1 cellular context compared by ENCODE assay signal in the genomic region with DNA sequence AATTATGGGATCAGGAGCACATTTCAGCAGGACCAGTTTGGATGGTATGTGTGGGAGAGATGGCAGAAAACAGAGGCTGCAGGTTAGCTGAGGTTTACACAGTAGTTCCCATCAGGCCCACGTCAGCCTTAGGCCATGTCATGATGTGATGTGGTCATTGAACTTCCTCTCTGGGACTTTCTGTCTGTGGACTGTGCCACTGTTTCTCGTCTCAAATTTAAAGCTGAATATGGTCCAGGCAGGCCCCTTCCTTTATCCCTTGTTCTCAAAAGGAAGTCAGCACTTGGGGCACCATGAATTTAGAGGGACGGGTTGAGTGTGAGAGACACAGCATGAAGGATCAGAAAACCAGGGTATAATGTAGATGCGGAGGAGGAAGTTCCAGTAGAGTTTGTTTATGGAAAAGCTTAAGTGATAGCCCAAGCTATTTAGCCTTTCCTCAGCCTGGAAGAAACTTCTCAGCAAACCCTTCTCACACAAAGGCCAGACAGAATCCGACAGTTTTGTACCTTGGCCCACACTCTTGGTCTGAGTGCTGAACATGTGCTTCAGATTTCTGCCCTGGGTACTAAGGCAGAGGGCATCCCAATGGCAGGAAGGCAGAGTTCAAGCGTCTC.
TF ChIP-seq lines count a peak whose summit lies in the region.

No MANE protein-coding gene starts in this region.

TF ChIP-seq in K562, 482 proteins besides CTCF, POLR2A, EP300 and RAD21:
- TF ChIP-seq POLR3A (IDR thresholded peaks at IDR 0.05; ENCODE audit: borderline replicate concordance, extremely low read depth, insufficient read depth, insufficient read length) (no peak), RB1 (IDR thresholded peaks at IDR 0.05; ENCODE audit: low read depth) (no peak), ZBED1 (IDR thresholded peaks at IDR 0.05) (no peak), ZKSCAN8 (CRISPR knock-in tag; IDR thresholded peaks at IDR 0.05) (no peak), MEIS2 (IDR thresholded peaks at IDR 0.05; ENCODE audit: partially characterized antibody) (no peak), ZNF184 (CRISPR knock-in tag; IDR thresholded peaks at IDR 0.05) (no peak), TOE1 (IDR thresholded peaks at IDR 0.05; ENCODE audit: borderline replicate concordance) (no peak), TOE1 (CRISPR knock-in tag; IDR thresholded peaks at IDR 0.05; ENCODE audit: borderline replicate concordance, low read depth) (no peak), NUFIP1 (IDR thresholded peaks at IDR 0.05; ENCODE audit: partially characterized antibody) (no peak), ZNF717 (CRISPR knock-in tag; IDR thresholded peaks at IDR 0.05) (no peak), SPI1 (IDR thresholded peaks at IDR 0.05; ENCODE audit: borderline replicate concordance, low read depth, low read length) (peak; percentile 83), ZNF143 (CRISPR knock-in tag; IDR thresholded peaks at IDR 0.05) (no peak), CREM (IDR thresholded peaks at IDR 0.05; ENCODE audit: low read depth) (peak; percentile 59; the same call in 1 of the 2 replicates), ZNF347 (CRISPR knock-in tag; IDR thresholded peaks at IDR 0.05; ENCODE audit: low read depth) (no peak), GABPA (tag; conservative IDR thresholded peaks at IDR 0.05; ENCODE audit: low read depth) (0 out of 2 replicates have a peak, but pooled peaks have one; percentile 22), HDAC2 (IDR thresholded peaks at IDR 0.05) (no peak), ATF7 (IDR thresholded peaks at IDR 0.05) (peak; percentile 38; the same call in 1 of the 2 replicates)
- TF ChIP-seq, protein P1, sequence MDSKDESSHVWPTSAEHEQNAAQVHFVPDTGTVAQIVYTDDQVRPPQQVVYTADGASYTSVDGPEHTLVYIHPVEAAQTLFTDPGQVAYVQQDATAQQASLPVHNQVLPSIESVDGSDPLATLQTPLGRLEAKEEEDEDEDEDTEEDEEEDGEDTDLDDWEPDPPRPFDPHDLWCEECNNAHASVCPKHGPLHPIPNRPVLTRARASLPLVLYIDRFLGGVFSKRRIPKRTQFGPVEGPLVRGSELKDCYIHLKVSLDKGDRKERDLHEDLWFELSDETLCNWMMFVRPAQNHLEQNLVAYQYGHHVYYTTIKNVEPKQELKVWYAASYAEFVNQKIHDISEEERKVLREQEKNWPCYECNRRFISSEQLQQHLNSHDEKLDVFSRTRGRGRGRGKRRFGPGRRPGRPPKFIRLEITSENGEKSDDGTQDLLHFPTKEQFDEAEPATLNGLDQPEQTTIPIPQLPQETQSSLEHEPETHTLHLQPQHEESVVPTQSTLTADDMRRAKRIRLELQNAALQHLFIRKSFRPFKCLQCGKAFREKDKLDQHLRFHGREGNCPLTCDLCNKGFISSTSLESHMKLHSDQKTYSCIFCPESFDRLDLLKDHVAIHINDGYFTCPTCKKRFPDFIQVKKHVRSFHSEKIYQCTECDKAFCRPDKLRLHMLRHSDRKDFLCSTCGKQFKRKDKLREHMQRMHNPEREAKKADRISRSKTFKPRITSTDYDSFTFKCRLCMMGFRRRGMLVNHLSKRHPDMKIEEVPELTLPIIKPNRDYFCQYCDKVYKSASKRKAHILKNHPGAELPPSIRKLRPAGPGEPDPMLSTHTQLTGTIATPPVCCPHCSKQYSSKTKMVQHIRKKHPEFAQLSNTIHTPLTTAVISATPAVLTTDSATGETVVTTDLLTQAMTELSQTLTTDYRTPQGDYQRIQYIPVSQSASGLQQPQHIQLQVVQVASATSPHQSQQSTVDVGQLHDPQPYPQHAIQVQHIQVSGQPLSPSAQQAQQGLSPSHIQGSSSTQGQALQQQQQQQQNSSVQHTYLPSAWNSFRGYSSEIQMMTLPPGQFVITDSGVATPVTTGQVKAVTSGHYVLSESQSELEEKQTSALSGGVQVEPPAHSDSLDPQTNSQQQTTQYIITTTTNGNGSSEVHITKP (IDR thresholded peaks at IDR 0.05; ENCODE audit: partially characterized antibody) = peak; percentile 71
- TF ChIP-seq, protein P2, sequence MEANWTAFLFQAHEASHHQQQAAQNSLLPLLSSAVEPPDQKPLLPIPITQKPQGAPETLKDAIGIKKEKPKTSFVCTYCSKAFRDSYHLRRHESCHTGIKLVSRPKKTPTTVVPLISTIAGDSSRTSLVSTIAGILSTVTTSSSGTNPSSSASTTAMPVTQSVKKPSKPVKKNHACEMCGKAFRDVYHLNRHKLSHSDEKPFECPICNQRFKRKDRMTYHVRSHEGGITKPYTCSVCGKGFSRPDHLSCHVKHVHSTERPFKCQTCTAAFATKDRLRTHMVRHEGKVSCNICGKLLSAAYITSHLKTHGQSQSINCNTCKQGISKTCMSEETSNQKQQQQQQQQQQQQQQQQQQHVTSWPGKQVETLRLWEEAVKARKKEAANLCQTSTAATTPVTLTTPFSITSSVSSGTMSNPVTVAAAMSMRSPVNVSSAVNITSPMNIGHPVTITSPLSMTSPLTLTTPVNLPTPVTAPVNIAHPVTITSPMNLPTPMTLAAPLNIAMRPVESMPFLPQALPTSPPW (CRISPR knock-in tag; IDR thresholded peaks at IDR 0.05) = no peak
- TF ChIP-seq, protein P3, sequence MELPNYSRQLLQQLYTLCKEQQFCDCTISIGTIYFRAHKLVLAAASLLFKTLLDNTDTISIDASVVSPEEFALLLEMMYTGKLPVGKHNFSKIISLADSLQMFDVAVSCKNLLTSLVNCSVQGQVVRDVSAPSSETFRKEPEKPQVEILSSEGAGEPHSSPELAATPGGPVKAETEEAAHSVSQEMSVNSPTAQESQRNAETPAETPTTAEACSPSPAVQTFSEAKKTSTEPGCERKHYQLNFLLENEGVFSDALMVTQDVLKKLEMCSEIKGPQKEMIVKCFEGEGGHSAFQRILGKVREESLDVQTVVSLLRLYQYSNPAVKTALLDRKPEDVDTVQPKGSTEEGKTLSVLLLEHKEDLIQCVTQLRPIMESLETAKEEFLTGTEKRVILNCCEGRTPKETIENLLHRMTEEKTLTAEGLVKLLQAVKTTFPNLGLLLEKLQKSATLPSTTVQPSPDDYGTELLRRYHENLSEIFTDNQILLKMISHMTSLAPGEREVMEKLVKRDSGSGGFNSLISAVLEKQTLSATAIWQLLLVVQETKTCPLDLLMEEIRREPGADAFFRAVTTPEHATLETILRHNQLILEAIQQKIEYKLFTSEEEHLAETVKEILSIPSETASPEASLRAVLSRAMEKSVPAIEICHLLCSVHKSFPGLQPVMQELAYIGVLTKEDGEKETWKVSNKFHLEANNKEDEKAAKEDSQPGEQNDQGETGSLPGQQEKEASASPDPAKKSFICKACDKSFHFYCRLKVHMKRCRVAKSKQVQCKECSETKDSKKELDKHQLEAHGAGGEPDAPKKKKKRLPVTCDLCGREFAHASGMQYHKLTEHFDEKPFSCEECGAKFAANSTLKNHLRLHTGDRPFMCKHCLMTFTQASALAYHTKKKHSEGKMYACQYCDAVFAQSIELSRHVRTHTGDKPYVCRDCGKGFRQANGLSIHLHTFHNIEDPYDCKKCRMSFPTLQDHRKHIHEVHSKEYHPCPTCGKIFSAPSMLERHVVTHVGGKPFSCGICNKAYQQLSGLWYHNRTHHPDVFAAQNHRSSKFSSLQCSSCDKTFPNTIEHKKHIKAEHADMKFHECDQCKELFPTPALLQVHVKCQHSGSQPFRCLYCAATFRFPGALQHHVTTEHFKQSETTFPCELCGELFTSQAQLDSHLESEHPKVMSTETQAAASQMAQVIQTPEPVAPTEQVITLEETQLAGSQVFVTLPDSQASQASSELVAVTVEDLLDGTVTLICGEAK (IDR thresholded peaks at IDR 0.05) = no peak
- TF ChIP-seq, protein P3 (CRISPR knock-in tag; IDR thresholded peaks at IDR 0.05) = no peak
- TF ChIP-seq, protein P4, sequence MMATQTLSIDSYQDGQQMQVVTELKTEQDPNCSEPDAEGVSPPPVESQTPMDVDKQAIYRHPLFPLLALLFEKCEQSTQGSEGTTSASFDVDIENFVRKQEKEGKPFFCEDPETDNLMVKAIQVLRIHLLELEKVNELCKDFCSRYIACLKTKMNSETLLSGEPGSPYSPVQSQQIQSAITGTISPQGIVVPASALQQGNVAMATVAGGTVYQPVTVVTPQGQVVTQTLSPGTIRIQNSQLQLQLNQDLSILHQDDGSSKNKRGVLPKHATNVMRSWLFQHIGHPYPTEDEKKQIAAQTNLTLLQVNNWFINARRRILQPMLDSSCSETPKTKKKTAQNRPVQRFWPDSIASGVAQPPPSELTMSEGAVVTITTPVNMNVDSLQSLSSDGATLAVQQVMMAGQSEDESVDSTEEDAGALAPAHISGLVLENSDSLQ (IDR thresholded peaks at IDR 0.05) = 0 out of 2 replicates have a peak, but pooled peaks have one; percentile 28
- TF ChIP-seq, protein P5, sequence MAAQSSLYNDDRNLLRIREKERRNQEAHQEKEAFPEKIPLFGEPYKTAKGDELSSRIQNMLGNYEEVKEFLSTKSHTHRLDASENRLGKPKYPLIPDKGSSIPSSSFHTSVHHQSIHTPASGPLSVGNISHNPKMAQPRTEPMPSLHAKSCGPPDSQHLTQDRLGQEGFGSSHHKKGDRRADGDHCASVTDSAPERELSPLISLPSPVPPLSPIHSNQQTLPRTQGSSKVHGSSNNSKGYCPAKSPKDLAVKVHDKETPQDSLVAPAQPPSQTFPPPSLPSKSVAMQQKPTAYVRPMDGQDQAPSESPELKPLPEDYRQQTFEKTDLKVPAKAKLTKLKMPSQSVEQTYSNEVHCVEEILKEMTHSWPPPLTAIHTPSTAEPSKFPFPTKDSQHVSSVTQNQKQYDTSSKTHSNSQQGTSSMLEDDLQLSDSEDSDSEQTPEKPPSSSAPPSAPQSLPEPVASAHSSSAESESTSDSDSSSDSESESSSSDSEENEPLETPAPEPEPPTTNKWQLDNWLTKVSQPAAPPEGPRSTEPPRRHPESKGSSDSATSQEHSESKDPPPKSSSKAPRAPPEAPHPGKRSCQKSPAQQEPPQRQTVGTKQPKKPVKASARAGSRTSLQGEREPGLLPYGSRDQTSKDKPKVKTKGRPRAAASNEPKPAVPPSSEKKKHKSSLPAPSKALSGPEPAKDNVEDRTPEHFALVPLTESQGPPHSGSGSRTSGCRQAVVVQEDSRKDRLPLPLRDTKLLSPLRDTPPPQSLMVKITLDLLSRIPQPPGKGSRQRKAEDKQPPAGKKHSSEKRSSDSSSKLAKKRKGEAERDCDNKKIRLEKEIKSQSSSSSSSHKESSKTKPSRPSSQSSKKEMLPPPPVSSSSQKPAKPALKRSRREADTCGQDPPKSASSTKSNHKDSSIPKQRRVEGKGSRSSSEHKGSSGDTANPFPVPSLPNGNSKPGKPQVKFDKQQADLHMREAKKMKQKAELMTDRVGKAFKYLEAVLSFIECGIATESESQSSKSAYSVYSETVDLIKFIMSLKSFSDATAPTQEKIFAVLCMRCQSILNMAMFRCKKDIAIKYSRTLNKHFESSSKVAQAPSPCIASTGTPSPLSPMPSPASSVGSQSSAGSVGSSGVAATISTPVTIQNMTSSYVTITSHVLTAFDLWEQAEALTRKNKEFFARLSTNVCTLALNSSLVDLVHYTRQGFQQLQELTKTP (IDR thresholded peaks at IDR 0.05; ENCODE audit: low read depth in 1 of 2, partially characterized antibody in 2 of 2) = peak in 1 of 2 experiments; percentile 31
TF ChIP-seq in K562: peak in this region for 7.
